1 cellular context compared by ENCODE assay signal in genomic region chr9:109939698-109940342, GRCh38.
TF ChIP-seq lines count a peak whose summit lies in the region.

No MANE protein-coding gene starts in this region.

TF ChIP-seq in HepG2, 621 proteins besides CTCF, POLR2A, EP300 and RAD21 (continued from another document):
- TF ChIP-seq HNF1A (IDR thresholded peaks at IDR 0.05; ENCODE audit: low read depth) = peak; percentile 40; the same call in 1 of the 2 replicates
- no peak; the same call in 1 of the 2 replicates for TF ChIP-seq HNF1A (CRISPR knock-in tag; IDR thresholded peaks at IDR 0.05; ENCODE audit: borderline replicate concordance)
- no peak for TF ChIP-seq FOXP1 (IDR thresholded peaks at IDR 0.05)
- TF ChIP-seq FOXP1 (CRISPR knock-in tag; IDR thresholded peaks at IDR 0.05) = peak; percentile 23; the same call in 1 of the 2 replicates
- no peak for TF ChIP-seq ZNF749 (CRISPR knock-in tag; IDR thresholded peaks at IDR 0.05; ENCODE audit: borderline replicate concordance)
- no peak for TF ChIP-seq HOXD1 (CRISPR knock-in tag; IDR thresholded peaks at IDR 0.05)
- TF ChIP-seq CREB1 (IDR thresholded peaks at IDR 0.05) = no peak
- peak; percentile 48; the same call in 1 of the 2 replicates for TF ChIP-seq CREB1 (CRISPR knock-in tag; IDR thresholded peaks at IDR 0.05)
- peak; percentile 68; the same call in 1 of the 2 replicates for TF ChIP-seq SOX5 (CRISPR knock-in tag; IDR thresholded peaks at IDR 0.05; ENCODE audit: borderline replicate concordance)
